Comparison of ENCODE assay signal across 17 cellular contexts in genomic region chr11:33689089-33689488, GRCh38. TPM values are rescaled to one million over a fixed set of nuclear protein-coding genes. Genes with fewer than 3 reads are reported as not detected.
DNase-seq lines count a peak whose midpoint lies in the region; ATAC-seq and TF ChIP-seq lines count a peak whose summit lies in the region.
"Had no signal": no experiment of that assay in that cellular context is flagged by ENCODE, and none has a peak within 500 bp of the region (broad histone marks: within the 10 kb centered on the region; RNA-seq: fewer than 3 reads in every experiment).

No MANE protein-coding gene starts in this region.

- H4K20me1 ChIP-seq in H9 (ENCODE audit: control insufficient read depth, insufficient read depth, insufficient read length) = no peaks in the 10 kb centered on the region

- H3K18ac ChIP-seq in H9 (ENCODE audit: insufficient read length, low read depth, low read length) = no peak overlapping the region

- no peaks in the 10 kb centered on the region for H3K27me3 Mint-ChIP-seq in H9 (ENCODE audit: low read depth)
- H3K27me3 Mint-ChIP-seq in stimulated activated memory B cell treated with anti-CD40 and anti-IgM and Interleukin-4, amounts not matched to agents 10 μg/mL and 1 μg/mL and 100 μg/mL, for 72 hours = peaks cover 17% of the 10 kb centered on the region

- no peaks in the 10 kb centered on the region for H3K36me3 ChIP-seq in RWPE2 (ENCODE audit: low read depth)
- no peaks in the 10 kb centered on the region for H3K36me3 ChIP-seq in esophagus squamous epithelium
- no peaks in the 10 kb centered on the region for H3K36me3 ChIP-seq in skeletal muscle tissue (ENCODE audit: control insufficient read depth in 3 of 3, insufficient read depth in 3 of 3, low read length in 3 of 3)
- H3K36me3 ChIP-seq: WERI-Rb-1 had no signal

- H3K4me3 ChIP-seq in RWPE2 (ENCODE audit: severe bottlenecking) = no peak overlapping the region
- no peak overlapping the region for H3K4me3 ChIP-seq in esophagus squamous epithelium
- H3K4me3 ChIP-seq in skeletal muscle tissue (ENCODE audit: low read length in 3 of 3) = no peak overlapping the region

- H3K9me3 ChIP-seq in RWPE2 (ENCODE audit: severe bottlenecking) (no peaks in the 10 kb centered on the region), esophagus squamous epithelium (no peaks in the 10 kb centered on the region), skeletal muscle tissue (ENCODE audit: control insufficient read depth in 3 of 3, low read length in 3 of 3) (no peaks in the 10 kb centered on the region), H9 (ENCODE audit: control insufficient read depth, low read depth, low read length) (no peaks in the 10 kb centered on the region)

- no peak overlapping the region for H3K4me2 ChIP-seq in H9 (ENCODE audit: insufficient read depth, insufficient read length, low read length)

- no peaks in the 10 kb centered on the region for H3K79me2 ChIP-seq in H9 (ENCODE audit: insufficient read depth, low read length)

- no peak overlapping the region for H3K14ac ChIP-seq in H9 (ENCODE audit: insufficient read depth, low read length)

- no peaks in the 10 kb centered on the region for H3K79me1 ChIP-seq in H9 (ENCODE audit: insufficient read depth, low read depth, low read length, poor library complexity, severe bottlenecking)

- H3K4ac ChIP-seq in H9 (ENCODE audit: low read depth, low read length) = no peak overlapping the region

- no peak overlapping the region for H3K56ac ChIP-seq in H9 (ENCODE audit: insufficient read length, low read depth, low read length)

- no peak overlapping the region for H2BK120ac ChIP-seq in H9 (ENCODE audit: low read depth, low read length, poor library complexity, severe bottlenecking)

- no peak overlapping the region for H3T11ph ChIP-seq in H9 (ENCODE audit: low read length)

- DNase-seq in HCEC 1CT = peak; percentile 28
- peak; percentile 79 for DNase-seq in RWPE2 (ENCODE audit: low spot score)
- no peak for DNase-seq in esophagus squamous epithelium (lab: John Stamatoyannopoulos, UW)
- no peak for DNase-seq in H9
- DNase-seq in mesenteric fat pad (ENCODE audit: low spot score) = no peak
- no peak for DNase-seq in NCI-H345 (lab: John Stamatoyannopoulos, UW)
- DNase-seq: activated naive CD4-positive, alpha-beta T cell treated with anti-CD3 and anti-CD28 coated beads for 36 hours; NCI-H510A treated with DMSO at 0.1 percent for 48 hours; stimulated activated CD4-positive, alpha-beta T cell treated with anti-CD3 and anti-CD28 coated beads, Interleukin-4, amount 100 ng/mL, for 1 hour; WERI-Rb-1 had no signal

- intact Hi-C loops in esophagus squamous epithelium (cut with DNase I) = loop anchor here (5.0 kb wide), 1 partner anchor 327 kb away; no protein-coding TSS in a partner anchor

- H3K27ac ChIP-seq in RWPE2 (ENCODE audit: poor library complexity, severe bottlenecking) (peak overlapping the region; percentile 100), esophagus squamous epithelium (peak overlapping the region; percentile 78 to 94 (median 87)), skeletal muscle tissue (ENCODE audit: low read depth, low read length) (peak overlapping the region; percentile 82), H9 (ENCODE audit: insufficient read length, low read depth, low read length) (no peak overlapping the region)
- H3K27ac ChIP-seq: WERI-Rb-1 had no signal

- H2AFZ ChIP-seq in H9 (ENCODE audit: low read length) = no peak overlapping the region

- H3K36me3 Mint-ChIP-seq in H9 (ENCODE audit: insufficient read depth in 1 of 3, low read depth in 3 of 3) = no peaks in the 10 kb centered on the region
- H3K36me3 Mint-ChIP-seq in stimulated activated memory B cell treated with anti-CD40 and anti-IgM and Interleukin-4, amounts not matched to agents 10 μg/mL and 1 μg/mL and 100 μg/mL, for 72 hours = no peaks in the 10 kb centered on the region
- H3K36me3 Mint-ChIP-seq: CD14-positive monocyte; stimulated activated effector memory CD8-positive, alpha-beta T cell treated with anti-CD3 and anti-CD28 coated beads, Interleukin-12 subunit alpha, Interleukin-12 subunit beta, amount 100 ng/mL, for 72 hours had no signal

- H2BK20ac ChIP-seq in H9 (ENCODE audit: low read depth, low read length, poor library complexity, severe bottlenecking) = no peak overlapping the region

- peak; percentile 33 for ATAC-seq in RWPE2 (ENCODE audit: low read depth)
- no peak for ATAC-seq in stimulated activated memory B cell treated with anti-CD40 and anti-IgM and Interleukin-4, amounts not matched to agents 10 μg/mL and 1 μg/mL and 100 μg/mL, for 72 hours
- ATAC-seq: HepG2; stimulated activated effector memory CD8-positive, alpha-beta T cell treated with anti-CD3 and anti-CD28 coated beads, Interleukin-12 subunit alpha, Interleukin-12 subunit beta, amount 100 ng/mL, for 72 hours had no signal

- 24 to 46% methylated on average over 4 of the region's 4 CpGs for WGBS in esophagus squamous epithelium, 2 donors
- WGBS in H9 (ENCODE audit: extremely low coverage, insufficient read length, low lambda C conversion rate) = no CpG with 5 or more reads among the region's 4 CpGs

- H4K5ac ChIP-seq in H9 (ENCODE audit: insufficient read length, low read depth, low read length) = no peak overlapping the region

- no peak overlapping the region for H2BK12ac ChIP-seq in H9 (ENCODE audit: insufficient read length, low read depth, low read length)

- H3K4me1 Mint-ChIP-seq in H9 = peaks cover 34 to 41% of the 10 kb centered on the region in 2 experiments
- H3K4me1 Mint-ChIP-seq in stimulated activated memory B cell treated with anti-CD40 and anti-IgM and Interleukin-4, amounts not matched to agents 10 μg/mL and 1 μg/mL and 100 μg/mL, for 72 hours = no peaks in the 10 kb centered on the region
- H3K4me1 Mint-ChIP-seq: CD14-positive monocyte; central memory CD8-positive, alpha-beta T cell had no signal

- no peaks in the 10 kb centered on the region for H3K9me3 Mint-ChIP-seq in H9
- H3K9me3 Mint-ChIP-seq in stimulated activated memory B cell treated with anti-CD40 and anti-IgM and Interleukin-4, amounts not matched to agents 10 μg/mL and 1 μg/mL and 100 μg/mL, for 72 hours = no peaks in the 10 kb centered on the region
- H3K9me3 Mint-ChIP-seq: activated naive CD4-positive, alpha-beta T cell treated with anti-CD3 and anti-CD28 coated beads for 36 hours; central memory CD8-positive, alpha-beta T cell; stimulated activated effector memory CD8-positive, alpha-beta T cell treated with anti-CD3 and anti-CD28 coated beads, Interleukin-12 subunit alpha, Interleukin-12 subunit beta, amount 100 ng/mL, for 72 hours had no signal

- peaks cover 60% of the 10 kb centered on the region for H3K4me1 ChIP-seq in RWPE2 (ENCODE audit: insufficient read depth, poor library complexity, severe bottlenecking)
- H3K4me1 ChIP-seq in esophagus squamous epithelium = peaks cover 37 to 65% (median 44%) of the 10 kb centered on the region in 3 donors
- H3K4me1 ChIP-seq in skeletal muscle tissue (ENCODE audit: control insufficient read depth in 3 of 3, insufficient read depth in 3 of 3, low read length in 3 of 3) = peaks cover 26 to 31% (median 31%) of the 10 kb centered on the region in 3 donors
- H3K4me1 ChIP-seq in H9 (ENCODE audit: insufficient read depth, low read length) = peaks cover 10% of the 10 kb centered on the region; the same call in 1 of the 2 replicates

- no peaks in the 10 kb centered on the region for H3K23me2 ChIP-seq in H9 (ENCODE audit: insufficient read length, low read depth, low read length, poor library complexity, severe bottlenecking)

- H3K27me3 ChIP-seq in RWPE2 (ENCODE audit: insufficient read depth, poor library complexity, severe bottlenecking) (no peaks in the 10 kb centered on the region), esophagus squamous epithelium (no peaks in the 10 kb centered on the region), skeletal muscle tissue (ENCODE audit: control insufficient read depth in 3 of 3, insufficient read depth in 3 of 3, low read length in 3 of 3) (no peaks in the 10 kb centered on the region), H9 (ENCODE audit: insufficient read depth, low read length) (no peaks in the 10 kb centered on the region)

- TF ChIP-seq CTCF in RWPE2 (IDR thresholded peaks at IDR 0.05; ENCODE audit: poor library complexity, severe bottlenecking) (no peak), esophagus squamous epithelium (IDR thresholded peaks at IDR 0.05) (no peak), H9 (conservative IDR thresholded peaks at IDR 0.05) (no peak)

- no peak overlapping the region for H3K9ac ChIP-seq in skeletal muscle tissue (ENCODE audit: low read depth in 1 of 3, low read length in 3 of 3)
- H3K9ac ChIP-seq in H9 (ENCODE audit: extremely low read depth, insufficient read length, low read length) = no peak overlapping the region

- no peak overlapping the region for H2BK15ac ChIP-seq in H9 (ENCODE audit: low read depth, low read length)

- no peak for TF ChIP-seq POLR2A in esophagus squamous epithelium (IDR thresholded peaks at IDR 0.05)

- H2AK5ac ChIP-seq in H9 (ENCODE audit: insufficient read length, low read length) = no peak overlapping the region

- H3K27ac Mint-ChIP-seq in H9 = no peak overlapping the region
- no peak overlapping the region for H3K27ac Mint-ChIP-seq in stimulated activated memory B cell treated with anti-CD40 and anti-IgM and Interleukin-4, amounts not matched to agents 10 μg/mL and 1 μg/mL and 100 μg/mL, for 72 hours
- H3K27ac Mint-ChIP-seq: activated naive CD4-positive, alpha-beta T cell treated with anti-CD3 and anti-CD28 coated beads for 36 hours; CD14-positive monocyte; stimulated activated effector memory CD8-positive, alpha-beta T cell treated with anti-CD3 and anti-CD28 coated beads, Interleukin-12 subunit alpha, Interleukin-12 subunit beta, amount 100 ng/mL, for 72 hours had no signal

- H4K8ac ChIP-seq in H9 (replicated peaks; ENCODE audit: insufficient read length, low read depth, low read length) = no peak overlapping the region

- no peak overlapping the region for H2BK5ac ChIP-seq in H9 (ENCODE audit: insufficient read length, low read length)

- no peak overlapping the region for H3K23ac ChIP-seq in H9 (ENCODE audit: insufficient read length, low read depth, low read length)

- H3K4me3 Mint-ChIP-seq in H9 = no peak overlapping the region
- H3K4me3 Mint-ChIP-seq in stimulated activated memory B cell treated with anti-CD40 and anti-IgM and Interleukin-4, amounts not matched to agents 10 μg/mL and 1 μg/mL and 100 μg/mL, for 72 hours = no peak overlapping the region
- H3K4me3 Mint-ChIP-seq: activated naive CD4-positive, alpha-beta T cell treated with anti-CD3 and anti-CD28 coated beads for 36 hours; CD14-positive monocyte; central memory CD8-positive, alpha-beta T cell; stimulated activated effector memory CD8-positive, alpha-beta T cell treated with anti-CD3 and anti-CD28 coated beads, Interleukin-12 subunit alpha, Interleukin-12 subunit beta, amount 100 ng/mL, for 72 hours had no signal

- no peak overlapping the region for H4K91ac ChIP-seq in H9 (ENCODE audit: insufficient read length, low read depth, low read length)

RNA-seq across cellular contexts. Expression of gene C11orf91, which starts 11.5 kb away (rescaled TPM):
- not detected for total RNA-seq in esophagus squamous epithelium
- not detected for total RNA-seq in skeletal muscle tissue
- not detected in 2 replicates for total RNA-seq in H9 (2021)
- 3.4 TPM for total RNA-seq in mesenteric fat pad
- total RNA-seq: activated naive CD4-positive, alpha-beta T cell treated with anti-CD3 and anti-CD28 coated beads for 36 hours; epithelial cell of proximal tubule had no signal

RNA-seq across cellular contexts. Expression of gene CD59, which starts 47.1 kb away (rescaled TPM):
- total RNA-seq in esophagus squamous epithelium (100 to 1,000 TPM; 191 to 525 (median 339) TPM), skeletal muscle tissue (64.7 TPM), H9 (2021) (91.5 and 93.2 TPM in 2 replicates), mesenteric fat pad (659 TPM)

Comparison
In these comparisons a context has a peak if more than half of its experiments do, and no peak if none do; other contexts are left out.
1. DNase-seq: peak in HCEC 1CT (single experiment) and RWPE2 (single experiment); none in esophagus squamous epithelium (single experiment), H9 (single experiment), mesenteric fat pad (single experiment) and NCI-H345 (single experiment).